Comparison of ENCODE assay signal across 8 cellular contexts in the genomic region with DNA sequence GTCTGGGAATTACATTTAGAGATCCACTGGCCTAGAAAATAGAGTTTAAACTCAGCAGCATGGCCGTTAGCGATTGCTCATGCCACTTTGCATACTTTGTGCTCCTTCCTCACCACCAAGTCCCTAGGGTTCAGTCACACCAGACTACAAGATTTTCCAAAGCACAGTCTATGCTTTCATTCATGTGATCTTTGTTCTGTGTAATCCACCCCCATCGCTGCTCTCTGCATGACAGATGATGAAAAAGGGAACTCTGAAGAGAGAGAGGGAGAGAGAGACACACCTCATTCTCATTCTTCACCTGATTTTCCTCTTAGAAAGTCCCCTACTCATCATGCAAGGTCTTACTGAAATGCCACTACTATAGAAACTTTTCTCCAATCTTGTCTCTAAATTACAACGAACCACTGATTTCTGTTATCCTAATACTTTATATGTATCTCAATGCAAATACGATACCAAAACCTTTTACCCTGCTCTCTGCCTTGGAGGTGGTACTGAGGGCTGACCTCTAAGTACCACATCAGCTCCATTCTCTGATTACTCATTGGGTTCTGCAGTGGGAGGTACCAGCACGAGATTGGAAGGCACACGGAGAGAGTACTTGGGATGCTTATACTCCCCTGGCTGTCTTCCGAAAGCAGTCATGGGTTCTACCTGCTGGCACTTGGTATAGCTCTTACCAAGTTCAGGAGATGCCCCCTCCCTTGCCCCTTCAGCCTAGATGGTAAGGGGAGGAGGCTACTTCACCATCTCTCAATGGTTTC. TPM values are rescaled to one million over a fixed set of nuclear protein-coding genes. Genes with fewer than 3 reads are reported as not detected.
DNase-seq lines count a peak whose midpoint lies in the region; ATAC-seq, FAIRE-seq and TF ChIP-seq lines count a peak whose summit lies in the region.

No MANE protein-coding gene starts in this region.

- intact Hi-C loops in natural killer cell (cut with micrococcal nuclease): no loop called here
- intact Hi-C loops in adrenal gland (cut with DNase I): no loop called here

- no peaks in the 10 kb centered on the region for H3K27me3 ChIP-seq in adrenal gland

- no peak overlapping the region for H3K27ac ChIP-seq in adrenal gland

- H3K4me1 Mint-ChIP-seq in T-cell: peaks cover 47 to 79% (median 55%) of the 10 kb centered on the region in 3 donors
- H3K4me1 Mint-ChIP-seq in natural killer cell: peaks cover 52 to 58% of the 10 kb centered on the region in 2 donors
- peaks cover 17% of the 10 kb centered on the region for H3K4me1 Mint-ChIP-seq in osteocyte (ENCODE audit: unreplicated experiment)

- CTCF ChIA-PET in T-cell (lab: Charles Lee): interaction anchor here in 1 of 2 donors (0.6 kb wide), 1 partner anchor 12 kb away, joined by 4 read pairs; no protein-coding TSS in a partner anchor

- TF ChIP-seq POLR2A in GM18951 (IDR thresholded peaks at IDR 0.05; ENCODE audit: extremely low read depth, insufficient read depth, insufficient read length): peak; percentile 48
- no peak for TF ChIP-seq POLR2A in adrenal gland (IDR thresholded peaks at IDR 0.05)

- H3K9me3 ChIP-seq in adrenal gland (replicated peaks in 1 of 3): peaks cover 0 to 4% (median 0%) of the 10 kb centered on the region in 3 donors

- DNase-seq in T-cell: peak in 1 of 34 experiments; percentile 3
- no peak for DNase-seq in natural killer cell
- DNase-seq in T1000 (lab: John Stamatoyannopoulos, UW): no peak
- no peak for DNase-seq in osteocyte (ENCODE audit: extremely low spot score, unreplicated experiment)
- no peak for DNase-seq in adrenal gland
- DNase-seq in HTR-8/SVneo (ENCODE audit: insufficient read length, low spot score): no peak

- in situ Hi-C loops in GM18951 (cut with MboI; ENCODE audit: low sequenced_read_pairs, unreplicated experiment): no loop called here

- FAIRE-seq in HTR-8/SVneo (lab: Jason Lieb, UNC): no peak

- TF ChIP-seq CTCF in natural killer cell (IDR thresholded peaks at IDR 0.05) (no peak), osteocyte (IDR thresholded peaks at IDR 0.05) (no peak), adrenal gland (IDR thresholded peaks at IDR 0.05) (no peak)

- H3K27me3 Mint-ChIP-seq in T-cell: no peaks in the 10 kb centered on the region
- H3K27me3 Mint-ChIP-seq in natural killer cell (ENCODE audit: low read depth in 2 of 2): no peaks in the 10 kb centered on the region
- H3K27me3 Mint-ChIP-seq in osteocyte (ENCODE audit: unreplicated experiment): peaks cover 4% of the 10 kb centered on the region

- peaks cover 3 to 11% of the 10 kb centered on the region in 2 donors for H3K4me1 ChIP-seq in adrenal gland (replicated peaks in 1 of 2)

- 68 to 84% (median 74%) methylated on average over 8 of the region's 8 CpGs for WGBS in adrenal gland, 4 donors

- POLR2A ChIA-PET in T-cell (lab: Charles Lee): interaction anchor here in 1 of 2 donors (0.7 kb wide), 1 partner anchor 1370 kb away, joined by 6 read pairs; no protein-coding TSS in a partner anchor

- peak overlapping the region; percentile 10 to 100 (median 97) for H3K4me3 Mint-ChIP-seq in T-cell
- H3K4me3 Mint-ChIP-seq in natural killer cell: peak overlapping the region; percentile 29
- H3K4me3 Mint-ChIP-seq in osteocyte (ENCODE audit: unreplicated experiment): no peak overlapping the region

- H3K27ac Mint-ChIP-seq in T-cell (peak overlapping the region; percentile 100), natural killer cell (peak overlapping the region; percentile 95 to 98), osteocyte (ENCODE audit: unreplicated experiment) (no peak overlapping the region)

- H3K9me3 Mint-ChIP-seq in T-cell (peaks cover 0 to 3% (median 3%) of the 10 kb centered on the region in 3 donors), natural killer cell (peaks cover 2% of the 10 kb centered on the region in 2 donors), osteocyte (ENCODE audit: unreplicated experiment) (peaks cover 3% of the 10 kb centered on the region)

- ATAC-seq in HG02798 (IDR thresholded peaks at IDR 0.05; ENCODE audit: poor library complexity, unreplicated experiment): peak; percentile 84
- peak in 1 of 4 experiments; percentile 23 for ATAC-seq in T-cell (replicated peaks in 1 of 4)
- ATAC-seq in natural killer cell: peak in 1 of 3 donors; percentile 18

- peaks cover 0 to 9% of the 10 kb centered on the region in 2 donors for H3K36me3 ChIP-seq in adrenal gland (replicated peaks in 1 of 2)

- H3K36me3 Mint-ChIP-seq in T-cell (peaks cover 27% of the 10 kb centered on the region), natural killer cell (peaks cover 1% of the 10 kb centered on the region), osteocyte (ENCODE audit: unreplicated experiment) (peaks cover 10% of the 10 kb centered on the region)

- no peak overlapping the region for H3K4me3 ChIP-seq in adrenal gland

RNA-seq across cellular contexts. Expression of gene PARP15, which starts 1.1 kb away (rescaled TPM):
- 10 to 100 TPM; 37.3 to 74.9 (median 72.5) TPM for total RNA-seq in T-cell
- 100 to 1,000 TPM; 164 to 199 (median 198) TPM for total RNA-seq in natural killer cell
- 0.08 TPM in 1 of 2 replicates, not detected in the other for total RNA-seq in osteocyte
- total RNA-seq in adrenal gland: 1 to 10 TPM in 5 of 8 donors, under 1 TPM in 3; 0.12 to 2.9 (median 1.4) TPM
- 1 to 10 TPM; 1.0 to 4.3 (median 1.3) TPM for polyA plus RNA-seq in adrenal gland

RNA-seq across cellular contexts. Expression of gene DTX3L, which starts 12.2 kb away (rescaled TPM):
- total RNA-seq in T-cell (10 to 100 TPM; 35.1 to 56.2 (median 49.8) TPM), natural killer cell (10 to 100 TPM; 40.8 to 61.0 (median 51.8) TPM), osteocyte (33.7 and 37.4 TPM in 2 replicates), adrenal gland (10 to 100 TPM; 18.8 to 46.6 (median 31.8) TPM)
- 10 to 100 TPM in 1 of 3 donors, 1 to 10 TPM in 2; 6.0 to 25.4 (median 8.0) TPM for polyA plus RNA-seq in adrenal gland

RNA-seq across cellular contexts. Expression of gene PARP9, which starts 12.3 kb away (rescaled TPM):
- total RNA-seq in T-cell (10 to 100 TPM; 20.2 to 43.0 (median 24.3) TPM), natural killer cell (10 to 100 TPM; 23.8 to 41.1 (median 38.5) TPM), osteocyte (18.4 and 18.9 TPM in 2 replicates), adrenal gland (10 to 100 TPM; 20.8 to 65.9 (median 43.4) TPM)
- 10 to 100 TPM; 29.5 to 70.5 (median 32.3) TPM for polyA plus RNA-seq in adrenal gland

Comparison
In these comparisons a context has a peak if more than half of its experiments do, and no peak if none do; other contexts are left out.
1. RNA of gene PARP15, which starts 1.1 kb away (total RNA-seq): 164 to 199 TPM in natural killer cell and 37.3 to 74.9 TPM in T-cell; 0.12 to 2.9 TPM in adrenal gland and 0.08 TPM in osteocyte; every median in the first group is over 4 times any median in the second.